In genomic region chr1:19331262-19331878, GRCh38 we compare ENCODE assay signal across 2 cellular contexts.
TF ChIP-seq lines count a peak whose summit lies in the region.

No MANE protein-coding gene starts in this region.

TF ChIP-seq in HepG2, 621 proteins besides CTCF, POLR2A, EP300 and RAD21:
- TF ChIP-seq CREB3 (CRISPR knock-in tag; IDR thresholded peaks at IDR 0.05) (no peak), FOXJ3 (CRISPR knock-in tag; IDR thresholded peaks at IDR 0.05; ENCODE audit: borderline replicate concordance) (no peak), NCOA1 (CRISPR knock-in tag; IDR thresholded peaks at IDR 0.05) (no peak), POLR2G (IDR thresholded peaks at IDR 0.05; ENCODE audit: low read depth, low read length) (peak; percentile 23; the same call in 1 of the 2 replicates), ZSCAN29 (CRISPR knock-in tag; conservative IDR thresholded peaks at IDR 0.05) (no peak), AGO2 (optimal IDR thresholded peaks at IDR 0.05; ENCODE audit: low read depth, low read length) (peak; percentile 51), SNAPC5 (CRISPR knock-in tag; IDR thresholded peaks at IDR 0.05; ENCODE audit: borderline replicate concordance) (no peak)

TF ChIP-seq in K562, 482 proteins besides CTCF, POLR2A, EP300 and RAD21:
- 0 out of 2 replicates have a peak, but pooled peaks have one; percentile 24 for TF ChIP-seq RBFOX2 (IDR thresholded peaks at IDR 0.05; ENCODE audit: low read depth, low read length)
- no peak for TF ChIP-seq ZNF165 (CRISPR knock-in tag; IDR thresholded peaks at IDR 0.05; ENCODE audit: borderline replicate concordance)
- TF ChIP-seq XRCC5 (IDR thresholded peaks at IDR 0.05; ENCODE audit: low read depth, low read length), result no peak
- TF ChIP-seq POLR2G (IDR thresholded peaks at IDR 0.05; ENCODE audit: low read depth, low read length), result peak; percentile 58; the same call in 1 of the 2 replicates
